Comparison of ENCODE assay signal across 10 cellular contexts in genomic region chr20:62898970-62899632, GRCh38. TPM values are rescaled to one million over a fixed set of nuclear protein-coding genes. Genes with fewer than 3 reads are reported as not detected.
DNase-seq lines count a peak whose midpoint lies in the region; ATAC-seq and TF ChIP-seq lines count a peak whose summit lies in the region.
"Had no signal": no experiment of that assay in that cellular context is flagged by ENCODE, and none has a peak within 500 bp of the region (broad histone marks: within the 10 kb centered on the region; RNA-seq: fewer than 3 reads in every experiment).

No MANE protein-coding gene starts in this region.

- TF ChIP-seq EP300 in tibial nerve (IDR thresholded peaks at IDR 0.05), result no peak

- H3K27me3 Mint-ChIP-seq in Calu3 (ENCODE audit: unreplicated experiment) (no peaks in the 10 kb centered on the region), GM23338 (ENCODE audit: insufficient read depth, low read depth, poor library complexity) (peaks cover 31% of the 10 kb centered on the region)
- no peaks in the 10 kb centered on the region for H3K27me3 Mint-ChIP-seq in activated CD4-positive, alpha-beta memory T cell treated with anti-CD3 and anti-CD28 coated beads, Interleukin-2, amount 10 ng/mL, durations not matched to agents 7 days and 5 days

- no peak overlapping the region for H4K91ac ChIP-seq in mesenchymal stem cell (ENCODE audit: low read length)

- no peaks in the 10 kb centered on the region for H3K9me3 ChIP-seq in mesenchymal stem cell (ENCODE audit: control insufficient read depth, low read length)
- no peaks in the 10 kb centered on the region for H3K9me3 ChIP-seq in PC-3 (ENCODE audit: low read length)
- H3K9me3 ChIP-seq in tibial nerve, result no peaks in the 10 kb centered on the region
- H3K9me3 ChIP-seq: adrenal gland had no signal

- H3K27me3 ChIP-seq in GM23338 (ENCODE audit: insufficient read depth), result no peaks in the 10 kb centered on the region
- H3K27me3 ChIP-seq in mesenchymal stem cell (ENCODE audit: control insufficient read depth in 1 of 2, insufficient read depth in 1 of 2, low read length in 2 of 2), result no peaks in the 10 kb centered on the region
- H3K27me3 ChIP-seq in PC-3 (ENCODE audit: low read length), result no peaks in the 10 kb centered on the region
- H3K27me3 ChIP-seq in tibial nerve, result no peaks in the 10 kb centered on the region
- H3K27me3 ChIP-seq: adrenal gland had no signal

- H3K27ac ChIP-seq in GM23338 (ENCODE audit: low read depth), result peak overlapping the region; percentile 39
- no peak overlapping the region for H3K27ac ChIP-seq in mesenchymal stem cell (ENCODE audit: low read length, poor library complexity, severe bottlenecking)
- H3K27ac ChIP-seq in PC-3 (ENCODE audit: low read length), result no peak overlapping the region
- no peak overlapping the region for H3K27ac ChIP-seq in tibial nerve
- H3K27ac ChIP-seq: adrenal gland had no signal

- intact Hi-C loops in Calu3 (cut with micrococcal nuclease; ENCODE audit: unreplicated experiment) (no loop called here), PC-3 (cut with micrococcal nuclease) (no loop called here)

- no peak overlapping the region for H3K14ac ChIP-seq in mesenchymal stem cell (ENCODE audit: low read length in 2 of 2)

- H3K4me3 ChIP-seq in GM23338 (no peak overlapping the region), mesenchymal stem cell (ENCODE audit: insufficient read depth in 1 of 2, low read depth in 1 of 2, low read length in 2 of 2) (no peak overlapping the region), PC-3 (ENCODE audit: low read length) (no peak overlapping the region), tibial nerve (no peak overlapping the region)
- H3K4me3 ChIP-seq: adrenal gland had no signal

- POLR2A ChIA-PET in activated CD4-positive, alpha-beta memory T cell treated with anti-CD3 and anti-CD28 coated beads, Interleukin-2, amount 10 ng/mL, durations not matched to agents 7 days and 5 days (lab: Charles Lee), result interaction anchor here (0.9 to 7.9 kb wide), 7 partner anchors 11 to 110 kb away, joined by 3 to 88 read pairs (median 6); partner anchors contain the start of genes DIDO1 and GID8
- POLR2A ChIA-PET in PC-3 (lab: Charles Lee; ENCODE audit: unreplicated experiment), result no interaction called here

- H2BK5ac ChIP-seq in mesenchymal stem cell (ENCODE audit: low read depth, low read length, poor library complexity, severe bottlenecking), result no peak overlapping the region

- CTCF ChIA-PET in Calu3 (lab: Charles Lee), result interaction anchor here (0.6 kb wide), 1 partner anchor 203 kb away, joined by 3 read pairs; no protein-coding TSS in a partner anchor
- CTCF ChIA-PET in activated CD4-positive, alpha-beta memory T cell treated with anti-CD3 and anti-CD28 coated beads, Interleukin-2, amount 10 ng/mL, durations not matched to agents 7 days and 5 days (lab: Charles Lee), result interaction anchor here (0.6 to 6.9 kb wide), 8 partner anchors 8 to 73 kb away, joined by 3 to 54 read pairs (median 4); partner anchors contain the start of gene TCFL5
- CTCF ChIA-PET in PC-3 (lab: Charles Lee), result no interaction called here

- H3K79me1 ChIP-seq in mesenchymal stem cell (replicated peaks; ENCODE audit: low read length, poor library complexity, severe bottlenecking), result peaks cover 32% of the 10 kb centered on the region

- no peak overlapping the region for H4K8ac ChIP-seq in mesenchymal stem cell (ENCODE audit: low read length)

- peaks cover 3% of the 10 kb centered on the region; the same call in 1 of the 2 replicates for H3K79me2 ChIP-seq in GM23338 (replicated peaks; ENCODE audit: insufficient read depth)
- no peaks in the 10 kb centered on the region for H3K79me2 ChIP-seq in PC-3 (ENCODE audit: low read length)

- peaks cover 67% of the 10 kb centered on the region for H3F3A ChIP-seq in GM23338 (replicated peaks; ENCODE audit: low read depth)
- H3F3A ChIP-seq in PC-3 (ENCODE audit: low read length, unreplicated experiment), result no peaks in the 10 kb centered on the region

- peak overlapping the region; percentile 63 for H3K4me2 ChIP-seq in GM23338
- H3K4me2 ChIP-seq in mesenchymal stem cell (ENCODE audit: low read length, poor library complexity, severe bottlenecking), result no peak overlapping the region
- no peak overlapping the region for H3K4me2 ChIP-seq in PC-3 (ENCODE audit: low read length)

- H3K4me1 Mint-ChIP-seq in Calu3 (ENCODE audit: low read depth, unreplicated experiment), result peaks cover 19% of the 10 kb centered on the region
- peaks cover 43% of the 10 kb centered on the region for H3K4me1 Mint-ChIP-seq in GM23338
- H3K4me1 Mint-ChIP-seq in activated CD4-positive, alpha-beta memory T cell treated with anti-CD3 and anti-CD28 coated beads, Interleukin-2, amount 10 ng/mL, durations not matched to agents 7 days and 5 days, result peaks cover 42% of the 10 kb centered on the region

- H2AFZ ChIP-seq in GM23338 (no peak overlapping the region), mesenchymal stem cell (ENCODE audit: low read depth, low read length) (no peak overlapping the region), PC-3 (ENCODE audit: low read length) (no peak overlapping the region)

- ATAC-seq in GM23338 (peak; percentile 8), PC-3 (no peak)

- WGBS in mesenchymal stem cell, result 92% methylated on average over 16 of the region's 16 CpGs
- WGBS in tibial nerve, 2 donors, result 34 to 42% methylated on average over 16 of the region's 16 CpGs

- H3K4me1 ChIP-seq in GM23338 (ENCODE audit: insufficient read depth), result peaks cover 33% of the 10 kb centered on the region
- H3K4me1 ChIP-seq in mesenchymal stem cell (ENCODE audit: control insufficient read depth, insufficient read depth, low read depth, low read length), result peaks cover 31% of the 10 kb centered on the region
- H3K4me1 ChIP-seq in PC-3 (ENCODE audit: insufficient read depth, low read length), result peaks cover 15% of the 10 kb centered on the region
- H3K4me1 ChIP-seq in tibial nerve, result peaks cover 0 to 22% (median 13%) of the 10 kb centered on the region in 4 donors

- TF ChIP-seq CTCF in Calu3 (IDR thresholded peaks at IDR 0.05; ENCODE audit: unreplicated experiment) (no peak), GM23338 (conservative IDR thresholded peaks at IDR 0.05; ENCODE audit: low read depth in 2 of 2) (no peak), PC-3 (conservative IDR thresholded peaks at IDR 0.05; ENCODE audit: low read depth, low read length) (no peak), tibial nerve (IDR thresholded peaks at IDR 0.05) (no peak)

- no peak overlapping the region for H2BK15ac ChIP-seq in mesenchymal stem cell (ENCODE audit: low read depth, poor library complexity, severe bottlenecking)

- H3K4me3 Mint-ChIP-seq in Calu3 (ENCODE audit: low read depth, unreplicated experiment), result no peak overlapping the region
- peak overlapping the region; percentile 16; the same call in 2 of the 3 replicates for H3K4me3 Mint-ChIP-seq in GM23338
- H3K4me3 Mint-ChIP-seq in activated CD4-positive, alpha-beta memory T cell treated with anti-CD3 and anti-CD28 coated beads, Interleukin-2, amount 10 ng/mL, durations not matched to agents 7 days and 5 days, result no peak overlapping the region

- H3K23ac ChIP-seq in mesenchymal stem cell (ENCODE audit: low read length in 2 of 2), result no peak overlapping the region

- H2AK5ac ChIP-seq in mesenchymal stem cell (ENCODE audit: low read length, severe bottlenecking), result no peak overlapping the region

- BruUV-seq in Calu3 (replicated peaks; lab: Mats Ljungman, UMichigan), result no TSS peak
- BruUV-seq in PC-3 (replicated peaks; lab: Mats Ljungman, UMichigan), result no TSS peak

- TF ChIP-seq POLR2A in tibial nerve (IDR thresholded peaks at IDR 0.05), result no peak

- H2BK120ac ChIP-seq in mesenchymal stem cell (ENCODE audit: low read depth, low read length), result no peak overlapping the region

- H3K9me3 Mint-ChIP-seq in Calu3 (ENCODE audit: low read depth, unreplicated experiment) (no peaks in the 10 kb centered on the region), GM23338 (no peaks in the 10 kb centered on the region; the same call in 2 of the 3 replicates)
- no peaks in the 10 kb centered on the region for H3K9me3 Mint-ChIP-seq in activated CD4-positive, alpha-beta memory T cell treated with anti-CD3 and anti-CD28 coated beads, Interleukin-2, amount 10 ng/mL, durations not matched to agents 7 days and 5 days

- no peak overlapping the region for H3K18ac ChIP-seq in mesenchymal stem cell (ENCODE audit: low read depth in 1 of 2, low read length in 2 of 2)

- H4K20me1 ChIP-seq in GM23338 (replicated peaks; ENCODE audit: insufficient read depth), result peaks cover 48% of the 10 kb centered on the region
- 0 out of 2 replicates have a peak, but pooled peaks cover 3% of the 10 kb centered on the region for H4K20me1 ChIP-seq in PC-3 (ENCODE audit: low read length)

- DNase-seq in Calu3 (no peak), GM23338 (ENCODE audit: low spot score) (no peak), mesenchymal stem cell (no peak), NCI-H226 (no peak), PC-3 (no peak), AG20443 (ENCODE audit: low spot score) (no peak), tibial nerve (ENCODE audit: low spot score in 2 of 2) (no peak)
- peak; percentile 57 for DNase-seq in activated CD4-positive, alpha-beta memory T cell treated with anti-CD3 and anti-CD28 coated beads, Interleukin-2, amount 10 ng/mL, durations not matched to agents 7 days and 5 days
- DNase-seq: kidney had no signal

- peaks cover 94% of the 10 kb centered on the region for H3K36me3 Mint-ChIP-seq in Calu3 (ENCODE audit: insufficient read depth, unreplicated experiment)
- peaks cover 56% of the 10 kb centered on the region for H3K36me3 Mint-ChIP-seq in GM23338 (ENCODE audit: low read depth)
- H3K36me3 Mint-ChIP-seq in activated CD4-positive, alpha-beta memory T cell treated with anti-CD3 and anti-CD28 coated beads, Interleukin-2, amount 10 ng/mL, durations not matched to agents 7 days and 5 days (ENCODE audit: low read depth), result peaks cover 58% of the 10 kb centered on the region

- H2BK12ac ChIP-seq in mesenchymal stem cell (ENCODE audit: low read length in 2 of 2), result no peak overlapping the region

- H3K9me2 ChIP-seq in GM23338 (ENCODE audit: insufficient read depth), result no peaks in the 10 kb centered on the region
- H3K9me2 ChIP-seq in PC-3 (replicated peaks; ENCODE audit: low read length), result no peaks in the 10 kb centered on the region

- H3K4ac ChIP-seq in mesenchymal stem cell (ENCODE audit: low read depth in 1 of 2, low read length in 2 of 2), result no peak overlapping the region

- peak overlapping the region; percentile 35 for H3K9ac ChIP-seq in mesenchymal stem cell (ENCODE audit: low read length)
- H3K9ac ChIP-seq in PC-3 (ENCODE audit: low read length), result no peak overlapping the region

- H3K27ac Mint-ChIP-seq in Calu3 (ENCODE audit: unreplicated experiment) (peak overlapping the region; percentile 82), GM23338 (0 out of 2 replicates have a peak overlapping the region, but pooled peaks have one; percentile 22)
- peak overlapping the region; percentile 75 for H3K27ac Mint-ChIP-seq in activated CD4-positive, alpha-beta memory T cell treated with anti-CD3 and anti-CD28 coated beads, Interleukin-2, amount 10 ng/mL, durations not matched to agents 7 days and 5 days

- H3K36me3 ChIP-seq in GM23338 (ENCODE audit: insufficient read depth) (peaks cover 49% of the 10 kb centered on the region), mesenchymal stem cell (ENCODE audit: control insufficient read depth in 1 of 2, insufficient read depth in 2 of 2, low read depth in 1 of 2, low read length in 2 of 2) (peaks cover 42 to 63% of the 10 kb centered on the region in 2 experiments), PC-3 (ENCODE audit: low read depth, low read length) (peaks cover 40% of the 10 kb centered on the region), tibial nerve (peaks cover 0 to 59% (median 5%) of the 10 kb centered on the region in 3 donors)

RNA-seq across cellular contexts. Expression of gene DIDO1, which starts 27.2 kb away (rescaled TPM):
- 75.6 and 77.1 TPM in 2 replicates for total RNA-seq in Calu3 (2022)
- 147 and 162 TPM in 2 replicates for total RNA-seq in GM23338 (2014; rRNA removed; shearing (Covaris generic))
- polyA plus RNA-seq in GM23338 (2016; fragmentation: Nextera tagmentation; extraction: Ambion mirVana), result 61.5 and 72.4 TPM in 2 replicates
- total RNA-seq in activated CD4-positive, alpha-beta memory T cell treated with anti-CD3 and anti-CD28 coated beads, Interleukin-2, amount 10 ng/mL, durations not matched to agents 7 days and 5 days, result 10 to 100 TPM; 62.2 to 66.2 TPM
- 19.5 TPM for polyA plus RNA-seq in mesenchymal stem cell (2013, experiment 1 of 2)
- polyA plus RNA-seq in mesenchymal stem cell (2013, experiment 2 of 2), result 18.9 TPM
- 33.2 and 40.4 TPM in 2 replicates for total RNA-seq in PC-3 (2014; rRNA removed)
- total RNA-seq in tibial nerve, result 10 to 100 TPM; 64.5 to 89.7 (median 78.9) TPM

RNA-seq across cellular contexts. Expression of gene TCFL5, which starts 37.5 kb away (rescaled TPM):
- total RNA-seq in Calu3 (2022) (18.9 and 22.3 TPM in 2 replicates), PC-3 (2014; rRNA removed) (15.8 and 21.7 TPM in 2 replicates), tibial nerve (10 to 100 TPM in 3 of 4 donors, 1 to 10 TPM in 1; 9.8 to 25.1 (median 16.2) TPM)
- 18.8 and 19.3 TPM in 2 replicates for total RNA-seq in GM23338 (2014; rRNA removed; shearing (Covaris generic))
- polyA plus RNA-seq in GM23338 (2016; fragmentation: Nextera tagmentation; extraction: Ambion mirVana), result 5.4 and 5.8 TPM in 2 replicates
- 1 to 10 TPM; 6.0 to 6.2 TPM for total RNA-seq in activated CD4-positive, alpha-beta memory T cell treated with anti-CD3 and anti-CD28 coated beads, Interleukin-2, amount 10 ng/mL, durations not matched to agents 7 days and 5 days
- 6.1 TPM for polyA plus RNA-seq in mesenchymal stem cell (2013, experiment 1 of 2)
- polyA plus RNA-seq in mesenchymal stem cell (2013, experiment 2 of 2), result 6.9 TPM

RNA-seq across cellular contexts. Expression of gene GID8, which starts 38.8 kb away (rescaled TPM):
- total RNA-seq in Calu3 (2022) (64.3 and 64.6 TPM in 2 replicates), PC-3 (2014; rRNA removed) (37.2 and 47.5 TPM in 2 replicates), tibial nerve (10 to 100 TPM; 23.4 to 33.4 (median 29.7) TPM)
- 102 and 106 TPM in 2 replicates for total RNA-seq in GM23338 (2014; rRNA removed; shearing (Covaris generic))
- polyA plus RNA-seq in GM23338 (2016; fragmentation: Nextera tagmentation; extraction: Ambion mirVana), result 41.7 and 41.8 TPM in 2 replicates
- total RNA-seq in activated CD4-positive, alpha-beta memory T cell treated with anti-CD3 and anti-CD28 coated beads, Interleukin-2, amount 10 ng/mL, durations not matched to agents 7 days and 5 days, result 10 to 100 TPM; 31.9 to 32.8 TPM
- 18.0 TPM for polyA plus RNA-seq in mesenchymal stem cell (2013, experiment 1 of 2)
- polyA plus RNA-seq in mesenchymal stem cell (2013, experiment 2 of 2), result 18.3 TPM

RNA-seq across cellular contexts. Expression of gene SLC17A9, which starts 53.4 kb away (rescaled TPM):
- total RNA-seq in Calu3 (2022) (12.0 and 18.8 TPM in 2 replicates), PC-3 (2014; rRNA removed) (not detected in 2 replicates), tibial nerve (10 to 100 TPM in 1 of 4 donors, 1 to 10 TPM in 3; 3.9 to 13.5 (median 4.5) TPM)
- total RNA-seq in GM23338 (2014; rRNA removed; shearing (Covaris generic)), result 24.2 and 32.0 TPM in 2 replicates
- 36.1 and 39.3 TPM in 2 replicates for polyA plus RNA-seq in GM23338 (2016; fragmentation: Nextera tagmentation; extraction: Ambion mirVana)
- 1 to 10 TPM; 4.7 to 5.8 TPM for total RNA-seq in activated CD4-positive, alpha-beta memory T cell treated with anti-CD3 and anti-CD28 coated beads, Interleukin-2, amount 10 ng/mL, durations not matched to agents 7 days and 5 days
- 14.8 TPM for polyA plus RNA-seq in mesenchymal stem cell (2013, experiment 1 of 2)
- 13.7 TPM for polyA plus RNA-seq in mesenchymal stem cell (2013, experiment 2 of 2)

Comparison
In these comparisons a context has a peak if more than half of its experiments do, and no peak if none do; other contexts are left out.
1. H3K27ac Mint-ChIP-seq: peak in every context shown above with its lines; median percentile 82 in Calu3; 75 in activated CD4-positive, alpha-beta memory T cell treated with anti-CD3 and anti-CD28 coated beads, Interleukin-2, amount 10 ng/mL, durations not matched to agents 7 days and 5 days; 22 in GM23338.